24 cellular contexts compared by ENCODE assay signal in genomic region chr6:76789580-76789979, GRCh38.
"Had no signal": no experiment of that assay in that cellular context is flagged by ENCODE, and none has a peak within 500 bp of the region (broad histone marks: within the 10 kb centered on the region; RNA-seq: fewer than 3 reads in every experiment).

No MANE protein-coding gene starts in this region.

- ATAC-seq: activated T-helper 17 cell treated with anti-CD3 and anti-CD28 coated beads, Interleukin-2, amount 50 U/mL, for 72 hours; T-helper 17 cell had no signal

- H3K4me3 Mint-ChIP-seq: activated B cell treated with CpG ODN at 0.5 μM for 24 hours; activated CD4-positive, alpha-beta memory T cell treated with anti-CD3 and anti-CD28 coated beads for 36 hours; activated CD4-positive, alpha-beta T cell treated with anti-CD3 and anti-CD28 coated beads, Interleukin-2, amount 10 ng/mL, durations not matched to agents 7 days and 5 days; activated naive CD4-positive, alpha-beta T cell treated with anti-CD3 and anti-CD28 coated beads for 36 hours; activated naive CD8-positive, alpha-beta T cell; activated T-helper 17 cell treated with anti-CD3 and anti-CD28 coated beads, Interleukin-2, amount 50 U/mL, for 72 hours; T-helper 17 cell had no signal

- H3K36me3 Mint-ChIP-seq: activated CD4-positive, alpha-beta memory T cell treated with anti-CD3 and anti-CD28 coated beads for 36 hours; activated naive CD8-positive, alpha-beta T cell had no signal

- H3K27me3 ChIP-seq: brain microvascular endothelial cell, cardiac muscle cell had no signal

- H2AFZ ChIP-seq: PC-9 had no signal

- H3K9me3 Mint-ChIP-seq: activated CD4-positive, alpha-beta T cell treated with anti-CD3 and anti-CD28 coated beads, Interleukin-2, amount 10 ng/mL, durations not matched to agents 7 days and 5 days had no signal

- H3K27me3 Mint-ChIP-seq: activated B cell treated with CpG ODN at 0.5 μM for 24 hours; activated CD4-positive, alpha-beta memory T cell treated with anti-CD3 and anti-CD28 coated beads for 36 hours; activated CD4-positive, alpha-beta T cell treated with anti-CD3 and anti-CD28 coated beads, Interleukin-2, amount 10 ng/mL, durations not matched to agents 7 days and 5 days; activated naive CD8-positive, alpha-beta T cell; activated T-helper 17 cell treated with anti-CD3 and anti-CD28 coated beads, Interleukin-2, amount 50 U/mL, for 72 hours; T-helper 17 cell had no signal

- H3K4me1 Mint-ChIP-seq: activated B cell treated with CpG ODN at 0.5 μM for 24 hours; activated CD4-positive, alpha-beta T cell treated with anti-CD3 and anti-CD28 coated beads, Interleukin-2, amount 10 ng/mL, durations not matched to agents 7 days and 5 days; activated T-helper 17 cell treated with anti-CD3 and anti-CD28 coated beads, Interleukin-2, amount 50 U/mL, for 72 hours; T-helper 17 cell had no signal

- H3K27ac ChIP-seq: brain microvascular endothelial cell, cardiac muscle cell, PC-9 had no signal

- H3K4me3 ChIP-seq: cardiac muscle cell, PC-9 had no signal

- H3K27ac Mint-ChIP-seq: activated B cell treated with CpG ODN at 0.5 μM for 24 hours; activated CD4-positive, alpha-beta memory T cell treated with anti-CD3 and anti-CD28 coated beads for 36 hours; activated CD4-positive, alpha-beta T cell treated with anti-CD3 and anti-CD28 coated beads, Interleukin-2, amount 10 ng/mL, durations not matched to agents 7 days and 5 days; activated naive CD4-positive, alpha-beta T cell treated with anti-CD3 and anti-CD28 coated beads for 36 hours; activated naive CD8-positive, alpha-beta T cell; activated T-helper 17 cell treated with anti-CD3 and anti-CD28 coated beads, Interleukin-2, amount 50 U/mL, for 72 hours; T-helper 17 cell had no signal

- H3K4me2 ChIP-seq: PC-9 had no signal

- H3K36me3 ChIP-seq: brain microvascular endothelial cell, cardiac muscle cell had no signal

- DNase-seq: activated B cell treated with CpG ODN at 0.5 μM for 24 hours; activated CD4-positive, alpha-beta memory T cell treated with anti-CD3 and anti-CD28 coated beads for 36 hours; activated CD4-positive, alpha-beta T cell treated with anti-CD3 and anti-CD28 coated beads for 1 hour; activated CD4-positive, alpha-beta T cell treated with anti-CD3 and anti-CD28 coated beads, Interleukin-2, amount 10 ng/mL, durations not matched to agents 7 days and 5 days; activated CD8-positive, alpha-beta memory T cell treated with anti-CD3 and anti-CD28 coated beads for 24 hours; activated gamma-delta T cell; activated naive CD4-positive, alpha-beta T cell treated with anti-CD3 and anti-CD28 coated beads for 36 hours; activated T-cell treated with anti-CD3 and anti-CD28 coated beads, Interleukin-2, amount 50 U/mL, for 48 hours; amygdala; brain microvascular endothelial cell; KG1; NCI-H1048; NCI-H146; NCI-H187 treated with DMSO at 0.1 percent for 48 hours; NCI-H2081 treated with DMSO at 0.1 percent for 48 hours; NCI-H446; NCI-H524; PC-9; SIG-M5; T-helper 17 cell; T-helper 9 cell had no signal
